ENCODE assay signal across 20 cellular contexts in the genomic region with DNA sequence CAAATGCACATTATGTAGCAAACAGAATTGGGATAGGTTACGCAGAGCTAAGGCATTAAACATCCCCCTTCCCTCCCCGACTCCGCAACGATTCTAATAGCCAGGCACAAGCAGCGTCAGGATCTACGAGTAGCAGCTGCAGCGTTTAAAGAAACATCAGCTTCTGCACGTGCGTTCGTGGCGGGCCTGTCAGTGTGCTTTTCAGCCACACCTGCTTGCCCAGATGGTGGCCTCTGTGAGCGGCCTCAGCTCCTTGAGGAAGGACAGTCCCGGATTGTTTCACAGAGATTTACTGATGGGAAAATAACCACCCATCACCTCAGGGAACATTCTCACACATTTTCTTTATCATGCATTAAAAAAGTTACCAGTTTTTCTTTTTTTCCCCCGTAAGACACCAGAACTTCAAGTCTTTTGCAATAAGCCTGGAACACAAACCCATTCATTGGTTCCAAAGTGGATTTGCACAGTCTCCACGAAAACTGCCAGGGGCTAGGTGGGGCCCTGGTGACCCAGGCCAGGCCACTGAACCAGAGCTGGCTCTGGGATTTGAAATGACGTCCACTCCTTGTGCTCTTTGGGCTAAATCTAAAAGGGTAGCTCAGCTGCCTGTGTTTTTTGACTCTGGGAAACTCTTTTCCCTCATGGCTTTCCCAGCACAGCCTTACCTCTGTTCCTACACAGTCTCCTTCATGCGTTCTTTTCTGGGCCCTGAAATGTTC.
DNase-seq lines count a peak whose midpoint lies in the region; ATAC-seq and TF ChIP-seq lines count a peak whose summit lies in the region.
"Had no signal": no experiment of that assay in that cellular context is flagged by ENCODE, and none has a peak within 500 bp of the region (broad histone marks: within the 10 kb centered on the region; RNA-seq: fewer than 3 reads in every experiment).

No MANE protein-coding gene starts in this region.

- no peak overlapping the region for H2AK5ac ChIP-seq in mesenchymal stem cell (ENCODE audit: low read length, severe bottlenecking)

- H3K27ac ChIP-seq in BLaER1 = no peak overlapping the region
- no peak overlapping the region for H3K27ac ChIP-seq in mesenchymal stem cell (ENCODE audit: low read length, poor library complexity, severe bottlenecking)
- no peak overlapping the region for H3K27ac ChIP-seq in body of pancreas
- H3K27ac ChIP-seq in A673 (ENCODE audit: low read depth, low read length, poor library complexity, severe bottlenecking) = no peak overlapping the region
- H3K27ac ChIP-seq: colonic mucosa, KMS-11, right lobe of liver had no signal

- peaks cover 21% of the 10 kb centered on the region for H3K27me3 Mint-ChIP-seq in HFFc6 (ENCODE audit: insufficient read depth)

- no peaks in the 10 kb centered on the region for H3K9me3 Mint-ChIP-seq in HFFc6
- H3K9me3 Mint-ChIP-seq: T-helper 2 cell treated with Interferon-gamma antibody and Interleukin-4, amounts not matched to agents 5 μg/mL and 100 μg/mL, for 36 hours had no signal

- DNase-seq in NCI-H1694 treated with DMSO at 0.1 percent for 48 hours (lab: John Stamatoyannopoulos, UW) (peak; percentile 26), SHP77 treated with DMSO at 0.1 percent for 48 hours (lab: John Stamatoyannopoulos, UW) (peak; percentile 49), mesenchymal stem cell (no peak), HFFc6 (no peak), body of pancreas (no peak), NCI-H345 treated with DMSO at 0.1 percent for 48 hours (lab: John Stamatoyannopoulos, UW; ENCODE audit: unreplicated experiment) (no peak), A673 (ENCODE audit: low spot score) (no peak)
- DNase-seq: activated effector memory CD4-positive, alpha-beta T cell treated with anti-CD3 and anti-CD28 coated beads, Interleukin-2, amount 50 U/mL, for 16 hours; colonic mucosa; COR-L47; GF-D8; mammary epithelial cell; NCI-H1105; NK-92 treated with Interleukin-12 subunit alpha and Interleukin-12 subunit beta, amount 100 ng/mL, for 24 hours; right lobe of liver; stimulated activated CD4-positive, alpha-beta T cell treated with anti-CD3 and anti-CD28 coated beads, Interleukin-1b, Interleukin-23, amount 100 ng/mL, for 48 hours had no signal

- no peak overlapping the region for H4K8ac ChIP-seq in mesenchymal stem cell (ENCODE audit: low read length)

- H3K9ac ChIP-seq in BLaER1 (no peak overlapping the region), mesenchymal stem cell (ENCODE audit: low read length) (no peak overlapping the region)
- H3K9ac ChIP-seq: KMS-11 had no signal

- peak overlapping the region in 1 of 2 experiments; percentile 42 for H3K18ac ChIP-seq in mesenchymal stem cell (ENCODE audit: low read depth in 1 of 2, low read length in 2 of 2)

- no peak overlapping the region for H3K23ac ChIP-seq in mesenchymal stem cell (ENCODE audit: low read length in 2 of 2)

- WGBS in mesenchymal stem cell = 80% methylated on average over 17 of the region's 17 CpGs
- WGBS in body of pancreas, 2 donors = 74 to 82% methylated on average over 17 of the region's 17 CpGs

- peak overlapping the region in 1 of 2 experiments; percentile 11 for H3K14ac ChIP-seq in mesenchymal stem cell (ENCODE audit: low read length in 2 of 2)

- H3K79me1 ChIP-seq in mesenchymal stem cell (replicated peaks; ENCODE audit: low read length, poor library complexity, severe bottlenecking) = no peaks in the 10 kb centered on the region

- BruUV-seq in A673 (replicated peaks; lab: Mats Ljungman, UMichigan) = no TSS peak

- H4K20me1 ChIP-seq in BLaER1 = no peaks in the 10 kb centered on the region

- H3K4ac ChIP-seq in mesenchymal stem cell (ENCODE audit: low read depth in 1 of 2, low read length in 2 of 2) = no peak overlapping the region

- H4K91ac ChIP-seq in mesenchymal stem cell (ENCODE audit: low read length) = peak overlapping the region; percentile 35

- CTCF ChIA-PET in A673 (lab: Charles Lee) = no interaction called here

- TF ChIP-seq POLR2A in body of pancreas (IDR thresholded peaks at IDR 0.05) = no peak

- H3K36me3 Mint-ChIP-seq in HFFc6 (ENCODE audit: low read depth) = no peaks in the 10 kb centered on the region

- H3K27ac Mint-ChIP-seq in HFFc6 = no peak overlapping the region
- H3K27ac Mint-ChIP-seq: T-helper 2 cell treated with Interferon-gamma antibody and Interleukin-4, amounts not matched to agents 5 μg/mL and 100 μg/mL, for 36 hours had no signal

- H3K36me3 ChIP-seq in BLaER1 (no peaks in the 10 kb centered on the region), mesenchymal stem cell (ENCODE audit: control insufficient read depth in 1 of 2, insufficient read depth in 2 of 2, low read depth in 1 of 2, low read length in 2 of 2) (no peaks in the 10 kb centered on the region), body of pancreas (replicated peaks in 1 of 2; ENCODE audit: insufficient read depth in 1 of 2, low read depth in 2 of 2) (no peaks in the 10 kb centered on the region), A673 (ENCODE audit: insufficient read depth, low read length, poor library complexity, severe bottlenecking) (no peaks in the 10 kb centered on the region)
- H3K36me3 ChIP-seq: colonic mucosa, right lobe of liver had no signal

- H3K4me1 Mint-ChIP-seq in HFFc6 (ENCODE audit: low read depth) = no peaks in the 10 kb centered on the region

- no peak overlapping the region for H2BK5ac ChIP-seq in mesenchymal stem cell (ENCODE audit: low read depth, low read length, poor library complexity, severe bottlenecking)

- no peak overlapping the region for H2BK120ac ChIP-seq in mesenchymal stem cell (ENCODE audit: low read depth, low read length)

- H3K9me3 ChIP-seq in BLaER1 = peaks cover 14% of the 10 kb centered on the region
- H3K9me3 ChIP-seq in mesenchymal stem cell (ENCODE audit: control insufficient read depth, low read length) = peaks cover 13% of the 10 kb centered on the region
- H3K9me3 ChIP-seq in body of pancreas = no peaks in the 10 kb centered on the region
- no peaks in the 10 kb centered on the region for H3K9me3 ChIP-seq in A673 (ENCODE audit: low read depth, low read length, poor library complexity, severe bottlenecking)
- H3K9me3 ChIP-seq: colonic mucosa, right lobe of liver had no signal

- no peak overlapping the region for H3K4me3 ChIP-seq in BLaER1
- H3K4me3 ChIP-seq in mesenchymal stem cell (ENCODE audit: insufficient read depth in 1 of 2, low read depth in 1 of 2, low read length in 2 of 2) = no peak overlapping the region
- H3K4me3 ChIP-seq in body of pancreas = no peak overlapping the region
- H3K4me3 ChIP-seq in A673 (ENCODE audit: low read depth, low read length, poor library complexity, severe bottlenecking) = no peak overlapping the region
- H3K4me3 ChIP-seq: colonic mucosa, right lobe of liver had no signal

- H3K4me1 ChIP-seq in BLaER1 (peaks cover 27% of the 10 kb centered on the region), mesenchymal stem cell (ENCODE audit: control insufficient read depth, insufficient read depth, low read depth, low read length) (no peaks in the 10 kb centered on the region), body of pancreas (no peaks in the 10 kb centered on the region), A673 (ENCODE audit: insufficient read depth, low read length, poor library complexity, severe bottlenecking) (no peaks in the 10 kb centered on the region)
- H3K4me1 ChIP-seq: colonic mucosa, right lobe of liver had no signal

- peak overlapping the region; percentile 11 for H3K4me2 ChIP-seq in BLaER1
- no peak overlapping the region for H3K4me2 ChIP-seq in mesenchymal stem cell (ENCODE audit: low read length, poor library complexity, severe bottlenecking)
- H3K4me2 ChIP-seq: KMS-11 had no signal

- H2BK15ac ChIP-seq in mesenchymal stem cell (ENCODE audit: low read depth, poor library complexity, severe bottlenecking) = peak overlapping the region; percentile 78

- intact Hi-C loops in body of pancreas (cut with DNase I) = no loop called here
- intact Hi-C loops in A673 (cut with micrococcal nuclease; ENCODE audit: unreplicated experiment) = no loop called here

- POLR2A ChIA-PET in A673 (lab: Charles Lee; ENCODE audit: low non-redundant PET) = no interaction called here

- peak overlapping the region; percentile 41 to 77 for H2BK12ac ChIP-seq in mesenchymal stem cell (ENCODE audit: low read length in 2 of 2)

- ATAC-seq in body of pancreas = no peak
- ATAC-seq: activated CD4-positive, CD25-positive, alpha-beta regulatory T cell treated with anti-CD3 and anti-CD28 coated beads, Interleukin-2, amount 50 U/mL, for 24 hours; right lobe of liver had no signal

- H3K27me3 ChIP-seq in BLaER1 (no peaks in the 10 kb centered on the region), mesenchymal stem cell (ENCODE audit: control insufficient read depth in 1 of 2, insufficient read depth in 1 of 2, low read length in 2 of 2) (peaks cover 0 to 3% of the 10 kb centered on the region in 2 experiments), body of pancreas (no peaks in the 10 kb centered on the region), A673 (replicated peaks; ENCODE audit: insufficient read depth, low read depth, low read length, poor library complexity) (no peaks in the 10 kb centered on the region)
- H3K27me3 ChIP-seq: colonic mucosa, right lobe of liver had no signal

- no peak overlapping the region for H3K4me3 Mint-ChIP-seq in HFFc6
- H3K4me3 Mint-ChIP-seq: T-helper 2 cell treated with Interferon-gamma antibody and Interleukin-4, amounts not matched to agents 5 μg/mL and 100 μg/mL, for 36 hours had no signal

- no peak overlapping the region for H2AFZ ChIP-seq in mesenchymal stem cell (ENCODE audit: low read depth, low read length)

- TF ChIP-seq CTCF in HFFc6 (IDR thresholded peaks at IDR 0.05) (no peak), body of pancreas (IDR thresholded peaks at IDR 0.05) (no peak), A673 (conservative IDR thresholded peaks at IDR 0.05; ENCODE audit: low read depth, low read length) (no peak)

Comparison
In these comparisons a context has a peak if more than half of its experiments do, and no peak if none do; other contexts are left out.
1. DNase-seq: peak in NCI-H1694 treated with DMSO at 0.1 percent for 48 hours (single experiment) and SHP77 treated with DMSO at 0.1 percent for 48 hours (single experiment); none in mesenchymal stem cell (single experiment), HFFc6 (single experiment), body of pancreas (0 of 4), NCI-H345 treated with DMSO at 0.1 percent for 48 hours (single experiment) and A673 (single experiment).